In genomic region chr17:42387221-42387657, GRCh38 we compare ENCODE assay signal across 8 cellular contexts. TPM values are rescaled to one million over a fixed set of nuclear protein-coding genes. Genes with fewer than 3 reads are reported as not detected.
DNase-seq lines count a peak whose midpoint lies in the region; ATAC-seq and TF ChIP-seq lines count a peak whose summit lies in the region.

No MANE protein-coding gene starts in this region.

- TF ChIP-seq CTCF in AG09319 (IDR thresholded peaks at IDR 0.05; ENCODE audit: low read depth, low read length) = no peak
- TF ChIP-seq CTCF in ovary (IDR thresholded peaks at IDR 0.05) = no peak
- no peak for TF ChIP-seq CTCF in GM10266 (IDR thresholded peaks at IDR 0.05; ENCODE audit: control insufficient read depth, insufficient read depth, low read depth, missing control alignments)

- peak; percentile 54 for TF ChIP-seq EP300 in ovary (IDR thresholded peaks at IDR 0.05)

- 0 to 1% (median 1%) methylated on average over 7 of the region's 7 CpGs for WGBS in ovary, 3 donors

- peak overlapping the region; percentile 85 to 98 for H3K27ac ChIP-seq in ovary

- no peak for TF ChIP-seq POLR2A in ovary (IDR thresholded peaks at IDR 0.05)

- intact Hi-C loops in ovary (cut with DNase I) = no loop called here

- H3K27me3 Mint-ChIP-seq in T-helper 17 cell = no peaks in the 10 kb centered on the region

- H3K4me3 ChIP-seq in ovary = peak overlapping the region; percentile 100

- H3K36me3 ChIP-seq in ovary = no peaks in the 10 kb centered on the region

- H3K27ac Mint-ChIP-seq in T-helper 17 cell = peak overlapping the region; percentile 99

- H3K36me3 Mint-ChIP-seq in T-helper 17 cell (ENCODE audit: low read depth) = peaks cover 7% of the 10 kb centered on the region

- H3K27me3 ChIP-seq in ovary = no peaks in the 10 kb centered on the region

- H3K9me3 ChIP-seq in T-helper 17 cell (ENCODE audit: control insufficient read depth, low read length, poor library complexity, severe bottlenecking) (no peaks in the 10 kb centered on the region), ovary (no peaks in the 10 kb centered on the region)

- peaks cover 1% of the 10 kb centered on the region for H3K4me1 ChIP-seq in ovary (ENCODE audit: insufficient read depth)

- H3K4me1 Mint-ChIP-seq in T-helper 17 cell = peaks cover 38% of the 10 kb centered on the region

- DNase-seq in AG09319 (ENCODE audit: extremely low read depth, low read depth) = peak; percentile 70
- DNase-seq in HT-29 (ENCODE audit: low spot score) = peak; percentile 28
- no peak for DNase-seq in T-helper 17 cell
- DNase-seq in fibroblast of gingiva (ENCODE audit: low read depth) = peak; percentile 84
- DNase-seq in ovary = no peak
- no peak for DNase-seq in NCI-H510A treated with DMSO at 0.1 percent for 48 hours (lab: John Stamatoyannopoulos, UW)
- DNase-seq in GM10266 (ENCODE audit: extremely low spot score) = no peak

- ATAC-seq in T-helper 17 cell = no peak
- ATAC-seq in GM21529 (IDR thresholded peaks at IDR 0.05; ENCODE audit: unreplicated experiment) = no peak

- peak overlapping the region; percentile 97 for H3K4me3 Mint-ChIP-seq in T-helper 17 cell

RNA-seq across cellular contexts. Expression of gene STAT3, which starts 1.0 kb away (rescaled TPM):
- total RNA-seq in HT-29 (2014; rRNA removed; shearing (Covaris generic)) = 30.9 and 38.0 TPM in 2 replicates
- total RNA-seq in T-helper 17 cell = 100 to 1,000 TPM; 203 to 221 TPM
- total RNA-seq in ovary = 100 to 1,000 TPM; 118 to 301 (median 207) TPM
- polyA plus RNA-seq in ovary = 100 to 1,000 TPM in 1 of 2 donors, 10 to 100 TPM in 1; 58.3 to 129 TPM

RNA-seq across cellular contexts. Expression of gene CAVIN1, which starts 35.8 kb away (rescaled TPM):
- total RNA-seq in HT-29 (2014; rRNA removed; shearing (Covaris generic)) = 48.7 and 56.6 TPM in 2 replicates
- total RNA-seq in T-helper 17 cell (under 1 TPM; 0.47 to 0.90 TPM), ovary (100 to 1,000 TPM; 122 to 407 (median 281) TPM)
- 100 to 1,000 TPM; 226 to 253 TPM for polyA plus RNA-seq in ovary

Comparison
In these comparisons a context has a peak if more than half of its experiments do, and no peak if none do; other contexts are left out.
1. DNase-seq: peak in AG09319 (single experiment), HT-29 (single experiment) and fibroblast of gingiva (single experiment); none in T-helper 17 cell (0 of 3), ovary (0 of 5), NCI-H510A treated with DMSO at 0.1 percent for 48 hours (single experiment) and GM10266 (single experiment).
2. RNA of gene CAVIN1, which starts 35.8 kb away (total RNA-seq): 122 to 407 TPM in ovary and 48.7 to 56.6 TPM in HT-29; 0.47 to 0.90 TPM in T-helper 17 cell; every median in the first group is over 10 times any median in the second.